In genomic region chr15:44846156-44846555, GRCh38 we compare ENCODE assay signal across 6 cellular contexts.
A peak's percentile ranks its signal among the peaks of the same experiment; 100 is the strongest.
DNase-seq lines count a peak whose midpoint lies in the region; ATAC-seq, FAIRE-seq and TF ChIP-seq lines count a peak whose summit lies in the region.
"Not testable (repeated sequence)": the region's sequence is repeated elsewhere in the genome, so short reads cannot be mapped to it uniquely, and the experiment has no call there.

No MANE protein-coding gene starts in this region.

- WGBS in K562 (ENCODE audit: insufficient coverage, low coverage, missing lambda C conversion rate) = 50% methylated on average over 1 of the region's 1 CpG
- no CpG with 5 or more reads among the region's 1 CpG for WGBS in HepG2 (ENCODE audit: low lambda C conversion rate)

- TF ChIP-seq POLR2A in GM12891 (IDR thresholded peaks at IDR 0.05; ENCODE audit: low read depth, low read length); K562 (conservative IDR thresholded peaks at IDR 0.05); HepG2 (IDR thresholded peaks at IDR 0.05; ENCODE audit: insufficient read depth in 1 of 2, low read depth in 2 of 2, low read length in 2 of 2): not testable (repeated sequence)

- DNase-seq in GM12891 (ENCODE audit: insufficient read length, low spot score); RWPE2 (ENCODE audit: low spot score); K562 (ENCODE audit: extremely low read depth in 1 of 4, low spot score in 3 of 4); left colon; HepG2 (ENCODE audit: low spot score); mucosa of descending colon: not testable (repeated sequence)

- H4K20me1 ChIP-seq in K562 (replicated peaks; ENCODE audit: control insufficient read depth, insufficient read depth, low read length); HepG2 (ENCODE audit: insufficient read depth, low read length): not testable (repeated sequence)

- FAIRE-seq in GM12891 (lab: Jason Lieb, UNC) = peak; percentile 20
- not testable (repeated sequence) for FAIRE-seq in K562 (lab: Jason Lieb, UNC); HepG2 (lab: Jason Lieb, UNC)

- H3K4me1 ChIP-seq in RWPE2 (ENCODE audit: insufficient read depth, poor library complexity, severe bottlenecking); K562 (replicated peaks in 1 of 2; ENCODE audit: control insufficient read depth in 2 of 2, insufficient read depth in 2 of 2, low read length in 2 of 2); mucosa of descending colon (ENCODE audit: low read depth): not testable (repeated sequence)
- H3K4me1 ChIP-seq in HepG2 (ENCODE audit: insufficient read depth, low read length) = peaks cover 37% of the 10 kb centered on the region

- not testable (repeated sequence) for H3K36me3 ChIP-seq in RWPE2 (ENCODE audit: low read depth); K562 (ENCODE audit: control insufficient read depth, insufficient read depth, low read length); HepG2 (replicated peaks in 1 of 2; ENCODE audit: control insufficient read depth in 1 of 2, insufficient read depth in 2 of 2, low read length in 2 of 2); mucosa of descending colon (ENCODE audit: low read depth)

- H3K9me1 ChIP-seq in K562 (ENCODE audit: control insufficient read depth, insufficient read depth, low read length) = not testable (repeated sequence)

- intact Hi-C loops in K562 (cut with micrococcal nuclease) = loop anchor here (10.0 kb wide), 2 partner anchors 51 to 131 kb away; partner anchors contain the start of genes B2M and PATL2
- intact Hi-C loops in left colon (cut with DNase I, micrococcal nuclease); HepG2 (cut with micrococcal nuclease; ENCODE audit: unreplicated experiment); mucosa of descending colon (cut with DNase I, micrococcal nuclease): not testable (repeated sequence)

- H3K4me3 ChIP-seq in RWPE2 (ENCODE audit: severe bottlenecking); K562; HepG2 (replicated peaks in 1 of 3; ENCODE audit: insufficient read depth in 1 of 3, low read depth in 2 of 3, low read length in 3 of 3); mucosa of descending colon: not testable (repeated sequence)

- BruUV-seq in K562 (replicated peaks; lab: Mats Ljungman, UMichigan); HepG2 (replicated peaks; lab: Mats Ljungman, UMichigan): not testable (repeated sequence)

- H3K27me3 ChIP-seq in RWPE2 (ENCODE audit: insufficient read depth, poor library complexity, severe bottlenecking); K562 (ENCODE audit: control insufficient read depth in 2 of 2, insufficient read depth in 2 of 2, low read length in 2 of 2); HepG2 (ENCODE audit: control insufficient read depth in 1 of 2, insufficient read depth in 2 of 2, low read length in 2 of 2): not testable (repeated sequence)

- H3K9ac ChIP-seq in K562 (ENCODE audit: insufficient read depth in 1 of 2, low read depth in 2 of 2, low read length in 2 of 2); HepG2 (ENCODE audit: insufficient read depth, low read depth, low read length): not testable (repeated sequence)

- POLR2A ChIA-PET in K562 (lab: Yijun Ruan, JAX); HepG2 (lab: Yijun Ruan, JAX): not testable (repeated sequence)

- in situ Hi-C loops in K562 (cut with MboI) = loop anchor here (10.0 kb wide), 1 partner anchor 199 kb away; no protein-coding TSS in a partner anchor
- in situ Hi-C loops in HepG2 (cut with HindIII; ENCODE audit: extremely low pct_ligation_motif_present, low pct_unique_long_range_greater_than_20kb) = not testable (repeated sequence)

- H3K27ac ChIP-seq in RWPE2 (ENCODE audit: poor library complexity, severe bottlenecking); K562 (ENCODE audit: extremely low read depth, low read depth, low read length); HepG2 (ENCODE audit: extremely low read length, insufficient read depth, low read length): not testable (repeated sequence)

- H2AFZ ChIP-seq in K562 (ENCODE audit: low read depth, low read length); HepG2 (ENCODE audit: low read length): not testable (repeated sequence)

- ATAC-seq in RWPE2 (ENCODE audit: low read depth) (peak; percentile 35; the same call in 1 of the 3 replicates), K562 (peak; percentile 58; the same call in 2 of the 3 replicates), left colon (peak; percentile 89), HepG2 (peak; percentile 86), mucosa of descending colon (peak; percentile 70)

- H3K4me2 ChIP-seq in K562 (ENCODE audit: insufficient read depth, low read length); HepG2 (ENCODE audit: low read depth, low read length): not testable (repeated sequence)

- not testable (repeated sequence) for H3K9me3 ChIP-seq in RWPE2 (ENCODE audit: severe bottlenecking); K562 (replicated peaks; ENCODE audit: control insufficient read depth, insufficient read depth, low read depth, low read length); HepG2 (ENCODE audit: low read length); mucosa of descending colon

- CTCF ChIA-PET in K562 (lab: Yijun Ruan, JAX; ENCODE audit: low intra/inter-chr PET ratio); HepG2 (lab: Yijun Ruan, JAX; ENCODE audit: low intra/inter-chr PET ratio, low total read pairs): not testable (repeated sequence)

- not testable (repeated sequence) for TF ChIP-seq RAD21 in K562 (CRISPR knock-in tag; conservative IDR thresholded peaks at IDR 0.05 in 1 of 2, IDR thresholded peaks at IDR 0.05 in 1 of 2); HepG2 (CRISPR knock-in tag; IDR thresholded peaks at IDR 0.05)

- not testable (repeated sequence) for TF ChIP-seq EP300 in K562 (IDR thresholded peaks at IDR 0.05; ENCODE audit: low read length); HepG2 (IDR thresholded peaks at IDR 0.05; ENCODE audit: low read depth in 2 of 2, low read length in 2 of 2); HepG2 (CRISPR knock-in tag; IDR thresholded peaks at IDR 0.05; ENCODE audit: borderline replicate concordance)

- not testable (repeated sequence) for TF ChIP-seq CTCF in RWPE2 (IDR thresholded peaks at IDR 0.05; ENCODE audit: poor library complexity, severe bottlenecking); K562 (IDR thresholded peaks at IDR 0.05 in 2 of 3, conservative IDR thresholded peaks at IDR 0.05 in 1 of 3; ENCODE audit: insufficient read depth in 2 of 3, low read depth in 1 of 3, low read length in 3 of 3); HepG2 (CRISPR knock-in tag; IDR thresholded peaks at IDR 0.05); mucosa of descending colon (IDR thresholded peaks at IDR 0.05)

- not testable (repeated sequence) for H3K79me2 ChIP-seq in K562 (ENCODE audit: control insufficient read depth, insufficient read depth, low read length); HepG2 (ENCODE audit: insufficient read depth, low read length)

TF ChIP-seq in K562, 482 proteins besides CTCF, POLR2A, EP300 and RAD21:
- not testable (repeated sequence) for TF ChIP-seq NR2C2 (CRISPR knock-in tag; IDR thresholded peaks at IDR 0.05)
- peak; percentile 18; the same call in 1 of the 2 replicates for TF ChIP-seq NR2C2 (tag; IDR thresholded peaks at IDR 0.05)

TF ChIP-seq in HepG2, 621 proteins besides CTCF, POLR2A, EP300 and RAD21:
- TF ChIP-seq STAG1 (CRISPR knock-in tag; IDR thresholded peaks at IDR 0.05) = peak; percentile 26

Comparison
In these comparisons a context has a peak if more than half of its experiments do, and no peak if none do; other contexts are left out.
1. ATAC-seq: peak in every context shown above with its lines; median percentile 89 in left colon; 86 in HepG2; 70 in mucosa of descending colon; 58 in K562; 35 in RWPE2.